ENCODE assay signal across 22 cellular contexts in the genomic region with DNA sequence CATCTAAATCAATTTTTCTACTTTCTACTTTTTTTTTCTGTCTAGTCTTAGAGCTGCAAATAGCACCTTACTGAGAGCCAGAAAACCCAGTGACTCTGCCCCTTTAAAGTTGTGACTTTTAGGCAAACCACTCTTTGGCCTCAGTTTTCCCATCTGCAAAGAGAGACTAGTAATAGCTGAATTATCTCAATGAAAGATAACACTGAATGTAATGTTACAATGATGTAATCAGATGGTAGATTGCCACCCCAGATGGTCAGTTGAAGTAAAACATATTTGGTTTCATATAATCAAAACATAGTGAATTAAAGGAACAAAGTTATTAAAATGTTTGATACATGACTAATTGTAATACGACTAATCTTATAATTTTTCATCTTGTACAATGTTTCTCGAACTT. TPM values are rescaled to one million over a fixed set of nuclear protein-coding genes. Genes with fewer than 3 reads are reported as not detected.
"Had no signal": no experiment of that assay in that cellular context is flagged by ENCODE, and none has a peak within 500 bp of the region (broad histone marks: within the 10 kb centered on the region; RNA-seq: fewer than 3 reads in every experiment).

No MANE protein-coding gene starts in this region.

- H3K9me3 Mint-ChIP-seq: endodermal cell; immature natural killer cell; naive thymus-derived CD4-positive, alpha-beta T cell; nephron progenitor cell; stimulated activated effector memory CD8-positive, alpha-beta T cell treated with anti-CD3 and anti-CD28 coated beads, Interleukin-12 subunit alpha, Interleukin-12 subunit beta, amount 100 ng/mL, for 72 hours had no signal

- H3K36me3 Mint-ChIP-seq: immature natural killer cell; naive thymus-derived CD4-positive, alpha-beta T cell; stimulated activated effector memory CD8-positive, alpha-beta T cell treated with anti-CD3 and anti-CD28 coated beads, Interleukin-12 subunit alpha, Interleukin-12 subunit beta, amount 100 ng/mL, for 72 hours had no signal

- DNase-seq: dermis blood vessel endothelial cell; effector CD4-positive, alpha-beta T cell; endodermal cell; erythroblast; immature natural killer cell; left cardiac atrium; left ventricle myocardium superior; mesendoderm; naive thymus-derived CD4-positive, alpha-beta T cell; nephron progenitor cell; right lobe of liver; stimulated activated CD4-positive, alpha-beta T cell treated with anti-CD3 and anti-CD28 coated beads, Interleukin-4, amount 100 ng/mL, for 1 hour; stimulated activated CD8-positive, alpha-beta memory T cell treated with anti-CD3 and anti-CD28 coated beads, Interleukin-4, amount 100 ng/mL, for 48 hours; stimulated activated naive CD8-positive, alpha-beta T cell treated with anti-CD3 and anti-CD28 coated beads, Interleukin-15, Interleukin-2, amounts not matched to agents 100 U/mL and 50 U/mL, for 24 hours; thyroid gland; upper lobe of left lung; uterus had no signal

- H3K9me3 ChIP-seq: prostate gland, right lobe of liver, suprapubic skin, thyroid gland, upper lobe of left lung, uterus had no signal

- H3K4me1 Mint-ChIP-seq: immature natural killer cell; naive thymus-derived CD4-positive, alpha-beta T cell; stimulated activated effector memory CD8-positive, alpha-beta T cell treated with anti-CD3 and anti-CD28 coated beads, Interleukin-12 subunit alpha, Interleukin-12 subunit beta, amount 100 ng/mL, for 72 hours had no signal

- H3K27ac Mint-ChIP-seq: endodermal cell; immature natural killer cell; naive thymus-derived CD4-positive, alpha-beta T cell; nephron progenitor cell; stimulated activated effector memory CD8-positive, alpha-beta T cell treated with anti-CD3 and anti-CD28 coated beads, Interleukin-12 subunit alpha, Interleukin-12 subunit beta, amount 100 ng/mL, for 72 hours had no signal

- H3K4me1 ChIP-seq: parathyroid adenoma, prostate gland, right lobe of liver had no signal

- H3K4me3 ChIP-seq: prostate gland, right lobe of liver, suprapubic skin, thyroid gland, upper lobe of left lung, uterus had no signal

- H3K27ac ChIP-seq: parathyroid adenoma, prostate gland, right lobe of liver, thyroid gland, upper lobe of left lung, uterus had no signal

- H3K4me3 Mint-ChIP-seq: endodermal cell; immature natural killer cell; naive thymus-derived CD4-positive, alpha-beta T cell; nephron progenitor cell; stimulated activated effector memory CD8-positive, alpha-beta T cell treated with anti-CD3 and anti-CD28 coated beads, Interleukin-12 subunit alpha, Interleukin-12 subunit beta, amount 100 ng/mL, for 72 hours had no signal

- H3K36me3 ChIP-seq: prostate gland, right lobe of liver, suprapubic skin, thyroid gland, upper lobe of left lung, uterus had no signal

- H3K27me3 ChIP-seq: right lobe of liver, suprapubic skin, thyroid gland, uterus had no signal

RNA-seq across cellular contexts. Expression of a gene that starts 5.0 kb away (rescaled TPM):
- total RNA-seq: lung microvascular endothelial cell had no signal
- polyA plus RNA-seq: naive thymus-derived CD4-positive, alpha-beta T cell had no signal
